27 cellular contexts compared by ENCODE assay signal in the genomic region with DNA sequence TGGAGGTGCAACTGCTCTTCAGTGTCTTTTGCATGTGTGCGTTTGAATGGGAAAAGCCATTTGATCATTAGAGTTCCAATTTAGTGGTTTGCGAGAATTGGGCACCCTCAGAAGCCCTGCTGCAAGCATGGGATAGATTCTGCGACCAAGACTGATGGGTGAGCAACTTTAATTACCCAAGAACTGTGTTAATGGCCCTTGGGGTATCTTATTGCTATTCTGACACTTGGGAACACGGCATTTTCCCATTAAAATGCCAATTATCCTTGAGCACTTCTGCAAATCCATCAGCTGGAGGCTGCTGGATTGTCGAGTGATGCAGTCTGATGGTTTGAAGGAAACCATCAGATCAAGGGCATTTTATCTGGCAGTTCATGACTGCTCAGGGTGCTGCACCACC.
"Had no signal": no experiment of that assay in that cellular context is flagged by ENCODE, and none has a peak within 500 bp of the region (broad histone marks: within the 10 kb centered on the region; RNA-seq: fewer than 3 reads in every experiment).

No MANE protein-coding gene starts in this region.

- H3K4me1 ChIP-seq: esophagus squamous epithelium, prostate gland, tibial nerve, upper lobe of left lung had no signal

- H3K36me3 Mint-ChIP-seq: immature natural killer cell; memory B cell; natural killer cell; stimulated activated naive B cell treated with anti-CD40 and anti-IgM and Interleukin-4, amounts not matched to agents 10 μg/mL and 1 μg/mL and 100 μg/mL, for 72 hours had no signal

- H3K9me3 ChIP-seq: esophagus squamous epithelium, prostate gland, thoracic aorta, tibial nerve, upper lobe of left lung had no signal

- DNase-seq: cortex of kidney; effector memory CD8-positive, alpha-beta T cell; erythroblast; esophagus squamous epithelium; foreskin melanocyte; hypothalamus; immature natural killer cell; islet precursor cell; kidney glomerular epithelial cell; left colon; left ventricle myocardium superior; natural killer cell; right cardiac atrium; stimulated activated CD4-positive, alpha-beta T cell treated with anti-CD3 and anti-CD28 coated beads, Interleukin-15, amount 100 ng/mL, for 24 hours; stimulated activated CD4-positive, alpha-beta T cell treated with anti-CD3 and anti-CD28 coated beads, Interleukin-2, amount 100 ng/mL, for 48 hours; stimulated activated naive B cell treated with anti-CD40 and anti-IgM and Interleukin-4, amounts not matched to agents 10 μg/mL and 1 μg/mL and 100 μg/mL, for 72 hours; upper lobe of left lung had no signal

- H3K9me3 Mint-ChIP-seq: effector memory CD8-positive, alpha-beta T cell; memory B cell; natural killer cell; stimulated activated naive B cell treated with anti-CD40 and anti-IgM and Interleukin-4, amounts not matched to agents 10 μg/mL and 1 μg/mL and 100 μg/mL, for 72 hours; stimulated activated naive CD8-positive, alpha-beta T cell treated with anti-CD3 and anti-CD28 coated beads, Interleukin-15, Interleukin-2, amounts not matched to agents 100 ng/mL and 50 ng/mL, for 24 hours had no signal

- H3K4me1 Mint-ChIP-seq: immature natural killer cell, memory B cell, natural killer cell had no signal

- ATAC-seq: effector memory CD8-positive, alpha-beta T cell; left colon; left ventricle myocardium superior; natural killer cell; right cardiac atrium; stimulated activated naive B cell treated with anti-CD40 and anti-IgM and Interleukin-4, amounts not matched to agents 10 μg/mL and 1 μg/mL and 100 μg/mL, for 72 hours had no signal

- H3K27me3 ChIP-seq: tibial nerve, upper lobe of left lung had no signal

- H3K27ac ChIP-seq: esophagus squamous epithelium, prostate gland, skin epidermis, thoracic aorta, tibial nerve, upper lobe of left lung had no signal

- H3K36me3 ChIP-seq: esophagus squamous epithelium, prostate gland, thoracic aorta, tibial nerve, upper lobe of left lung had no signal

- H3K4me3 ChIP-seq: esophagus squamous epithelium, lung, prostate gland, skin epidermis, thoracic aorta, tibial nerve, upper lobe of left lung had no signal

- H3K4me3 Mint-ChIP-seq: effector memory CD8-positive, alpha-beta T cell; immature natural killer cell; memory B cell; natural killer cell; neural crest cell; stimulated activated naive B cell treated with anti-CD40 and anti-IgM and Interleukin-4, amounts not matched to agents 10 μg/mL and 1 μg/mL and 100 μg/mL, for 72 hours; stimulated activated naive CD8-positive, alpha-beta T cell treated with anti-CD3 and anti-CD28 coated beads, Interleukin-15, Interleukin-2, amounts not matched to agents 100 ng/mL and 50 ng/mL, for 24 hours had no signal

- H3K27ac Mint-ChIP-seq: effector memory CD8-positive, alpha-beta T cell; immature natural killer cell; memory B cell; natural killer cell; stimulated activated naive B cell treated with anti-CD40 and anti-IgM and Interleukin-4, amounts not matched to agents 10 μg/mL and 1 μg/mL and 100 μg/mL, for 72 hours; stimulated activated naive CD8-positive, alpha-beta T cell treated with anti-CD3 and anti-CD28 coated beads, Interleukin-15, Interleukin-2, amounts not matched to agents 100 ng/mL and 50 ng/mL, for 24 hours had no signal

- FAIRE-seq: endometrium, urothelium cell line had no signal
